1 cellular context compared by ENCODE assay signal in genomic region chr17:80890551-80890930, GRCh38.
TF ChIP-seq lines count a peak whose summit lies in the region.

No MANE protein-coding gene starts in this region.

TF ChIP-seq in HCT116, 20 proteins besides CTCF, POLR2A, EP300 and RAD21:
- TF ChIP-seq EZH2phosphoT487 (IDR thresholded peaks at IDR 0.05; ENCODE audit: borderline replicate concordance) (no peak), REST (IDR thresholded peaks at IDR 0.05; ENCODE audit: low read depth) (no peak), EGR1 (IDR thresholded peaks at IDR 0.05; ENCODE audit: low read depth) (no peak), MAX (IDR thresholded peaks at IDR 0.05) (no peak), SIN3A (IDR thresholded peaks at IDR 0.05; ENCODE audit: low read depth) (no peak), ZNF274 (IDR thresholded peaks at IDR 0.05; ENCODE audit: low read depth, low read length) (no peak), SRF (IDR thresholded peaks at IDR 0.05; ENCODE audit: low read depth) (no peak), EZH2 (IDR thresholded peaks at IDR 0.05) (no peak), FOSL1 (IDR thresholded peaks at IDR 0.05; ENCODE audit: low read depth) (no peak), CEBPB (IDR thresholded peaks at IDR 0.05; ENCODE audit: low read depth) (no peak), JUND (IDR thresholded peaks at IDR 0.05) (no peak), TCF7L2 (IDR thresholded peaks at IDR 0.05; ENCODE audit: borderline replicate concordance, extremely low read depth, insufficient read depth, insufficient read length) (no peak), POLR2AphosphoS5 (IDR thresholded peaks at IDR 0.05; ENCODE audit: low read depth, low read length) (no peak), ZFX (IDR thresholded peaks at IDR 0.05) (no peak), YY1 (IDR thresholded peaks at IDR 0.05; ENCODE audit: extremely low read depth, insufficient replicate concordance, low read depth, low read length) (no peak), CBX3 (IDR thresholded peaks at IDR 0.05; ENCODE audit: low read depth) (no peak)
- TF ChIP-seq, protein P1, sequence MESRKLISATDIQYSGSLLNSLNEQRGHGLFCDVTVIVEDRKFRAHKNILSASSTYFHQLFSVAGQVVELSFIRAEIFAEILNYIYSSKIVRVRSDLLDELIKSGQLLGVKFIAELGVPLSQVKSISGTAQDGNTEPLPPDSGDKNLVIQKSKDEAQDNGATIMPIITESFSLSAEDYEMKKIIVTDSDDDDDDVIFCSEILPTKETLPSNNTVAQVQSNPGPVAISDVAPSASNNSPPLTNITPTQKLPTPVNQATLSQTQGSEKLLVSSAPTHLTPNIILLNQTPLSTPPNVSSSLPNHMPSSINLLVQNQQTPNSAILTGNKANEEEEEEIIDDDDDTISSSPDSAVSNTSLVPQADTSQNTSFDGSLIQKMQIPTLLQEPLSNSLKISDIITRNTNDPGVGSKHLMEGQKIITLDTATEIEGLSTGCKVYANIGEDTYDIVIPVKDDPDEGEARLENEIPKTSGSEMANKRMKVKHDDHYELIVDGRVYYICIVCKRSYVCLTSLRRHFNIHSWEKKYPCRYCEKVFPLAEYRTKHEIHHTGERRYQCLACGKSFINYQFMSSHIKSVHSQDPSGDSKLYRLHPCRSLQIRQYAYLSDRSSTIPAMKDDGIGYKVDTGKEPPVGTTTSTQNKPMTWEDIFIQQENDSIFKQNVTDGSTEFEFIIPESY (IDR thresholded peaks at IDR 0.05; ENCODE audit: extremely low read depth, insufficient replicate concordance, low read length): no peak
- TF ChIP-seq, protein P2, sequence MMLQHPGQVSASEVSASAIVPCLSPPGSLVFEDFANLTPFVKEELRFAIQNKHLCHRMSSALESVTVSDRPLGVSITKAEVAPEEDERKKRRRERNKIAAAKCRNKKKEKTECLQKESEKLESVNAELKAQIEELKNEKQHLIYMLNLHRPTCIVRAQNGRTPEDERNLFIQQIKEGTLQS (IDR thresholded peaks at IDR 0.05): no peak
